In genomic region chr19:57613941-57614743, GRCh38 we compare ENCODE assay signal across 8 cellular contexts. TPM values are rescaled to one million over a fixed set of nuclear protein-coding genes. Genes with fewer than 3 reads are reported as not detected.
DNase-seq lines count a peak whose midpoint lies in the region; ATAC-seq and TF ChIP-seq lines count a peak whose summit lies in the region.

Gene ZNF134 (plus strand): TSS chr19:57614242. CDS start chr19:57619469, 5,227 bp downstream.

- intact Hi-C loops in left ventricle myocardium inferior (cut with micrococcal nuclease) (no loop called here), posterior vena cava (cut with DNase I) (no loop called here)

- no peak for TF ChIP-seq EP300 in upper lobe of left lung (IDR thresholded peaks at IDR 0.05)

- H3K4me1 ChIP-seq in left ventricle myocardium inferior (peaks cover 55% of the 10 kb centered on the region), upper lobe of left lung (peaks cover 0 to 15% (median 4%) of the 10 kb centered on the region in 4 donors)

- H3K27me3 ChIP-seq in left ventricle myocardium inferior (ENCODE audit: low read depth) (no peaks in the 10 kb centered on the region), upper lobe of left lung (no peaks in the 10 kb centered on the region)

- H3K4me3 ChIP-seq in left ventricle myocardium inferior (peak within 1 kb of the TSS; percentile 95), upper lobe of left lung (peak within 1 kb of the TSS; percentile 80 to 99 (median 99))

- H3K36me3 ChIP-seq in left ventricle myocardium inferior (peaks cover 44% of the 10 kb centered on the region), upper lobe of left lung (peaks cover 11 to 39% (median 36%) of the 10 kb centered on the region in 4 donors)

- ATAC-seq in HG02610 (IDR thresholded peaks at IDR 0.05; ENCODE audit: unreplicated experiment) (peak; percentile 97), upper lobe of left lung (ENCODE audit: low FRiP score in 2 of 2) (peak; percentile 91 to 99)

- peak within 1 kb of the TSS; percentile 84 for H3K27ac ChIP-seq in left ventricle myocardium inferior (replicated peaks)
- peak within 1 kb of the TSS; percentile 71 to 83 (median 82) for H3K27ac ChIP-seq in upper lobe of left lung

- no peak for TF ChIP-seq CTCF in GM10266 (IDR thresholded peaks at IDR 0.05; ENCODE audit: control insufficient read depth, insufficient read depth, low read depth, missing control alignments)
- TF ChIP-seq CTCF in left ventricle myocardium inferior (IDR thresholded peaks at IDR 0.05; ENCODE audit: borderline replicate concordance) = peak; percentile 40
- TF ChIP-seq CTCF in upper lobe of left lung (IDR thresholded peaks at IDR 0.05) = peak in 5 of 6 experiments; percentile 12 to 51 (median 27)

- H3K9me3 ChIP-seq in left ventricle myocardium inferior (replicated peaks) (peaks cover 71% of the 10 kb centered on the region), upper lobe of left lung (peaks cover 38 to 49% (median 46%) of the 10 kb centered on the region in 4 donors)

- DNase-seq in GM10266 (ENCODE audit: extremely low spot score) = peak; percentile 93
- DNase-seq in NCI-H1417 treated with DMSO at 0.1 percent for 48 hours (lab: John Stamatoyannopoulos, UW) = peak; percentile 65
- DNase-seq in T-helper 1 cell = peak; percentile 72 to 92 (median 85)
- peak; percentile 88 for DNase-seq in amniotic epithelial cell (ENCODE audit: low read depth)
- DNase-seq in left ventricle myocardium inferior = peak; percentile 93
- DNase-seq in posterior vena cava (ENCODE audit: low spot score) = peak; percentile 98
- DNase-seq in upper lobe of left lung = peak; percentile 92 to 96

- TF ChIP-seq POLR2A in upper lobe of left lung (IDR thresholded peaks at IDR 0.05) = peak in 1 of 4 donors; percentile 42

- 2 to 6% methylated on average over 12 to 49 of the region's 64 CpGs for WGBS in upper lobe of left lung, 2 donors

RNA-seq across cellular contexts. Expression of gene ZNF134, which starts in this region (rescaled TPM):
- total RNA-seq in left ventricle myocardium inferior = 13.3 TPM
- 10 to 100 TPM; 14.9 to 18.0 TPM for total RNA-seq in posterior vena cava
- total RNA-seq in upper lobe of left lung = 10 to 100 TPM; 11.5 to 18.5 (median 16.1) TPM

Comparison
In these comparisons a context has a peak if more than half of its experiments do, and no peak if none do; other contexts are left out.
1. Peak in every context shown above with its lines: DNase-seq, ATAC-seq, H3K4me3 ChIP-seq and H3K27ac ChIP-seq.